In the genomic region with DNA sequence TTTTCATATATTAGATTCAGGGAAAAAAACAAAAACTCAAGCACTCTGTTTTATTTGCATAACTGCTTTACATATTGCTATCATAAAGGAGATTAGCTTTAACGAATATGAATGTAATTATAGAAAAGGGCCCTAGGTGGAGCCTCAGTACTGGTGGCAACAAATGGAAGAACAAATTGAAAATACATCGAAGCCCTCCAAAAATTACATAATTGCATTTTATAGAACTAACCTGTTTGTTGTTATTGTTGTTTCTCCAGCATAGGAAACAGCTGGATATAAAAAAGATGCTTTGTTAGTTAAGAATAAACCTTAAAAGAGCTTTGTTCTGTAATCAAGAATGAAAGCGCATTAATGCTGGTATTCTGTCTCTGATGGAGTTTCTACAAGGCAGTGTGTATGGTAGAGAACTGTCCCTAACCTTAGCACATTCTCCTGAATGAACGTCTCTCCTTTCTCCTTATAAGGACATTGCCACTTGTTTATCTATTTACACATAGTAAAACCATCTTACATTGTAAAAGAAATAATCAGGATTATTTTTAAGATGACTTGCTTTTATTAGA, we compare ENCODE assay signal across 9 cellular contexts. TPM values are rescaled to one million over a fixed set of nuclear protein-coding genes. Genes with fewer than 3 reads are reported as not detected.
DNase-seq lines count a peak whose midpoint lies in the region; TF ChIP-seq lines count a peak whose summit lies in the region.
"Had no signal": no experiment of that assay in that cellular context is flagged by ENCODE, and none has a peak within 500 bp of the region (broad histone marks: within the 10 kb centered on the region; RNA-seq: fewer than 3 reads in every experiment).

No MANE protein-coding gene starts in this region.

- H3K36me3 ChIP-seq in HEK293 (ENCODE audit: control insufficient read depth in 2 of 2, insufficient read depth in 1 of 2, low read length in 2 of 2) (no peaks in the 10 kb centered on the region), rectal smooth muscle tissue (ENCODE audit: control insufficient read depth, insufficient read depth, low read length) (no peaks in the 10 kb centered on the region)
- H3K36me3 ChIP-seq: BLaER1 treated with 17β-estradiol and CSF1 and Interleukin-3, amounts not matched to agents 10 nM and 100 nM had no signal

- H3K27me3 ChIP-seq in rectal smooth muscle tissue (ENCODE audit: control insufficient read depth, insufficient read depth, low read length): no peaks in the 10 kb centered on the region
- H3K27me3 ChIP-seq: BLaER1 treated with 17β-estradiol and CSF1 and Interleukin-3, amounts not matched to agents 10 nM and 100 nM had no signal

- no peaks in the 10 kb centered on the region for H3K9me3 ChIP-seq in HEK293 (ENCODE audit: control insufficient read depth, insufficient read depth, low read depth, low read length)
- H3K9me3 ChIP-seq: BLaER1 treated with 17β-estradiol and CSF1 and Interleukin-3, amounts not matched to agents 10 nM and 100 nM had no signal

- POLR2A ChIA-PET in HEK293 (lab: Yijun Ruan, JAX): interaction anchor here (1.2 kb wide), 1 partner anchor 60 kb away, joined by 4 read pairs; the partner anchor contains the start of gene SH3BGRL2

- DNase-seq in NCI-H2107 treated with DMSO at 0.1 percent for 48 hours (lab: John Stamatoyannopoulos, UW; ENCODE audit: unreplicated experiment) (peak; percentile 87), NCI-H2107 (lab: John Stamatoyannopoulos, UW) (no peak), MV-4-11 (lab: John Stamatoyannopoulos, UW) (peak; percentile 16), SKM-1 treated with dmso at 0.1 percent for 144 hours (lab: John Stamatoyannopoulos, UW; ENCODE audit: unreplicated experiment) (peak; percentile 48), fibroblast of villous mesenchyme (ENCODE audit: low read depth) (peak; percentile 58)
- DNase-seq in stimulated activated CD4-positive, alpha-beta T cell treated with anti-CD3 and anti-CD28 coated beads, Interleukin-12 subunit alpha, Interleukin-12 subunit beta, amount 100 ng/mL, for 4 hours: no peak

- TF ChIP-seq CTCF in HEK293 (tag by site-specific recombination; IDR thresholded peaks at IDR 0.05): no peak
- peak; percentile 68 for TF ChIP-seq CTCF in fibroblast of villous mesenchyme (IDR thresholded peaks at IDR 0.05; ENCODE audit: insufficient read depth, low read depth, low read length)

- no peak overlapping the region for H3K9ac ChIP-seq in rectal smooth muscle tissue (ENCODE audit: low read length)
- H3K9ac ChIP-seq: BLaER1 treated with 17β-estradiol and CSF1 and Interleukin-3, amounts not matched to agents 10 nM and 100 nM had no signal

- H3K27ac ChIP-seq in HEK293 (ENCODE audit: extremely low read depth, low read depth, low read length) (no peak overlapping the region), rectal smooth muscle tissue (ENCODE audit: low read depth, low read length) (no peak overlapping the region)
- H3K27ac ChIP-seq: BLaER1 treated with 17β-estradiol and CSF1 and Interleukin-3, amounts not matched to agents 10 nM and 100 nM had no signal

- CTCF ChIA-PET in HEK293 (lab: Yijun Ruan, JAX): interaction anchor here (0.7 to 3.7 kb wide), 28 partner anchors 8 to 299 kb away, joined by 3 to 30 read pairs (median 4); no protein-coding TSS in a partner anchor

- H3K4me1 ChIP-seq in HEK293 (ENCODE audit: control insufficient read depth, insufficient read depth, low read length) (no peaks in the 10 kb centered on the region), rectal smooth muscle tissue (ENCODE audit: control insufficient read depth, insufficient read depth, low read length) (peaks cover 2% of the 10 kb centered on the region)

- no peak overlapping the region for H3K4me3 ChIP-seq in HEK293 (ENCODE audit: low read depth, low read length)
- H3K4me3 ChIP-seq in fibroblast of villous mesenchyme (ENCODE audit: low read depth, low read length): no peak overlapping the region
- H3K4me3 ChIP-seq in rectal smooth muscle tissue (ENCODE audit: low read length): peak overlapping the region; percentile 56
- H3K4me3 ChIP-seq: BLaER1 treated with 17β-estradiol and CSF1 and Interleukin-3, amounts not matched to agents 10 nM and 100 nM had no signal

TF ChIP-seq in HEK293, 187 proteins besides CTCF, POLR2A, EP300 and RAD21:
- TF ChIP-seq TRIM28 (IDR thresholded peaks at IDR 0.05; ENCODE audit: borderline replicate concordance, low read length): 0 out of 2 replicates have a peak, but pooled peaks have one; percentile 15
- no peak for TF ChIP-seq ZNF404 (tag by site-specific recombination; IDR thresholded peaks at IDR 0.05)
- TF ChIP-seq ZNF654 (tag by site-specific recombination; IDR thresholded peaks at IDR 0.05; ENCODE audit: low read depth): peak; percentile 69
- TF ChIP-seq ZNF2 (tag by site-specific recombination; IDR thresholded peaks at IDR 0.05): peak; percentile 55
- no peak for TF ChIP-seq ZNF366 (tag by site-specific recombination; conservative IDR thresholded peaks at IDR 0.05)
- TF ChIP-seq ZBTB44 (tag by site-specific recombination; IDR thresholded peaks at IDR 0.05): 0 out of 2 replicates have a peak, but pooled peaks have one; percentile 43
- no peak for TF ChIP-seq ZNF449 (tag by site-specific recombination; IDR thresholded peaks at IDR 0.05)
TF ChIP-seq in HEK293: peak in this region for 4.

RNA-seq across cellular contexts. Expression of gene LCA5, which starts 33.7 kb away (rescaled TPM):
- total RNA-seq in fibroblast of villous mesenchyme: 3.5 and 5.2 TPM in 2 replicates

Comparison
In these comparisons a context has a peak if more than half of its experiments do, and no peak if none do; other contexts are left out.
1. DNase-seq: peak in NCI-H2107 treated with DMSO at 0.1 percent for 48 hours (single experiment), MV-4-11 (single experiment), SKM-1 treated with dmso at 0.1 percent for 144 hours (single experiment) and fibroblast of villous mesenchyme (single experiment); none in NCI-H2107 (single experiment) and stimulated activated CD4-positive, alpha-beta T cell treated with anti-CD3 and anti-CD28 coated beads, Interleukin-12 subunit alpha, Interleukin-12 subunit beta, amount 100 ng/mL, for 4 hours (single experiment).